In genomic region chr11:34203377-34203801, GRCh38 we compare ENCODE assay signal across 1 cellular context.
TF ChIP-seq lines count a peak whose summit lies in the region.

No MANE protein-coding gene starts in this region.

TF ChIP-seq in HCT116, 20 proteins besides CTCF, POLR2A, EP300 and RAD21 (continued from another document):
- no peak for TF ChIP-seq REST (IDR thresholded peaks at IDR 0.05; ENCODE audit: low read depth)
